23 cellular contexts compared by ENCODE assay signal in the genomic region with DNA sequence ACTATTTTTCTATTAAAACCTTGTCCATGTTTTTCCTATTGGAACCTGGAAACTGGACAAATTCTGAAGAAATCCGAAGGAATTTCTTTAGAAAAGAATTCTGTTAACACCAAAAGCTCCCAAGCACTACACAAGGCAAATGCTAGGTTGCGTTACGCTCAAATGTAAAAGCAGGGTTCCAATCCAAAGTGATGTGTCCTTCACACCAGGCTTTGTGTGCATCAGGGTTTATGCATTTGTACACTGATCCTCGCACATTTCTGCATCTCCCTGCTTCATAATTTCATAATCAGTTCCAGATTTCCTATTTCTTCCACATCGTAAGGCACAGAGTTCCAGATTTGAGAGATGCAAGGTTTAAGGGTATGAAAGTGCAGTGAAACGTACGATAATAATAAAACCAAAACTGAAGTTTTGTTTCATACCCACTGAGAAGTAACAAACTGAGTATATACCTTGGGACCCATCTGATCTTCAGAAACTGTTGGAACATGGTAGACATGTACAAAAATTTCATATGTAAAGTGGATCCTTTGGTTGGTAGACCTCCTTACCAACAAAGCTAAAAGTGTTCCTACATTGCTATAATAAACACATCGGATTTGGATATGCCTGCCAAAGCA.
DNase-seq lines count a peak whose midpoint lies in the region; ATAC-seq and TF ChIP-seq lines count a peak whose summit lies in the region.
"Had no signal": no experiment of that assay in that cellular context is flagged by ENCODE, and none has a peak within 500 bp of the region (broad histone marks: within the 10 kb centered on the region; RNA-seq: fewer than 3 reads in every experiment).

No MANE protein-coding gene starts in this region.

- POLR2A ChIA-PET in PC-3 (lab: Charles Lee; ENCODE audit: unreplicated experiment): no interaction called here

- TF ChIP-seq CTCF in PC-3 (conservative IDR thresholded peaks at IDR 0.05; ENCODE audit: low read depth, low read length) (no peak), uterus (IDR thresholded peaks at IDR 0.05) (no peak), testis (IDR thresholded peaks at IDR 0.05) (no peak)

- H3K36me3 ChIP-seq in PC-3 (ENCODE audit: low read depth, low read length) (no peaks in the 10 kb centered on the region), trophoblast cell (ENCODE audit: control insufficient read depth in 1 of 2, insufficient read depth in 2 of 2, low read length in 2 of 2) (no peaks in the 10 kb centered on the region), uterus (no peaks in the 10 kb centered on the region), testis (ENCODE audit: low read depth, missing control alignments) (no peaks in the 10 kb centered on the region)

- intact Hi-C loops in PC-3 (cut with micrococcal nuclease): no loop called here
- intact Hi-C loops in uterus (cut with DNase I; ENCODE audit: low total_unique reads): no loop called here
- intact Hi-C loops in testis (cut with DNase I; ENCODE audit: low total_unique reads): no loop called here

- no TSS peak for BruUV-seq in PC-3 (replicated peaks; lab: Mats Ljungman, UMichigan)

- H2AFZ ChIP-seq in PC-3 (ENCODE audit: low read length) (no peak overlapping the region), trophoblast cell (ENCODE audit: insufficient read depth, low read length, poor library complexity) (no peak overlapping the region)

- no peaks in the 10 kb centered on the region for H3K79me2 ChIP-seq in PC-3 (ENCODE audit: low read length)
- peaks cover 1% of the 10 kb centered on the region for H3K79me2 ChIP-seq in trophoblast cell (ENCODE audit: control insufficient read depth, insufficient read depth, low read length, poor library complexity)

- no peak overlapping the region for H3K18ac ChIP-seq in trophoblast cell (ENCODE audit: low read length)

- H3K4me3 ChIP-seq in PC-3 (ENCODE audit: low read length) (no peak overlapping the region), trophoblast cell (ENCODE audit: low read depth, low read length) (no peak overlapping the region), uterus (no peak overlapping the region), testis (no peak overlapping the region)
- H3K4me3 ChIP-seq: dorsolateral prefrontal cortex, mucosa of descending colon had no signal

- no CpG with 5 or more reads among the region's 8 CpGs for WGBS in trophoblast cell (ENCODE audit: extremely low coverage, insufficient coverage, insufficient read length)
- 64 to 66% methylated on average over 8 of the region's 8 CpGs for WGBS in testis, 2 donors

- no peak for TF ChIP-seq POLR2A in uterus (IDR thresholded peaks at IDR 0.05)
- TF ChIP-seq POLR2A in testis (IDR thresholded peaks at IDR 0.05): no peak

- H3K4me1 ChIP-seq in PC-3 (ENCODE audit: insufficient read depth, low read length) (peaks cover 51% of the 10 kb centered on the region), trophoblast cell (ENCODE audit: control insufficient read depth in 1 of 2, insufficient read depth in 2 of 2, low read length in 2 of 2) (peaks cover 17 to 28% of the 10 kb centered on the region in 2 experiments), uterus (no peaks in the 10 kb centered on the region), testis (peaks cover 3% of the 10 kb centered on the region)

- no peak overlapping the region for H4K12ac ChIP-seq in trophoblast cell (ENCODE audit: low read depth, low read length)

- H4K91ac ChIP-seq in trophoblast cell (ENCODE audit: low read depth, low read length): no peak overlapping the region

- CTCF ChIA-PET in PC-3 (lab: Charles Lee): no interaction called here

- H4K20me1 ChIP-seq in PC-3 (ENCODE audit: low read length): no peaks in the 10 kb centered on the region

- no peak overlapping the region for H2BK5ac ChIP-seq in trophoblast cell (ENCODE audit: low read depth, low read length, poor library complexity)

- H3K4ac ChIP-seq in trophoblast cell (ENCODE audit: low read depth, low read length): no peak overlapping the region

- H3K9me2 ChIP-seq in PC-3 (replicated peaks; ENCODE audit: low read length): no peaks in the 10 kb centered on the region

- H3K27me3 ChIP-seq in PC-3 (ENCODE audit: low read length) (no peaks in the 10 kb centered on the region), trophoblast cell (ENCODE audit: insufficient read depth, low read length) (no peaks in the 10 kb centered on the region), uterus (no peaks in the 10 kb centered on the region), testis (no peaks in the 10 kb centered on the region)
- H3K27me3 ChIP-seq: dorsolateral prefrontal cortex had no signal

- DNase-seq in PC-3 (no peak), trophoblast cell (no peak), cerebellar cortex (ENCODE audit: low spot score) (no peak), uterus (no peak), testis (no peak)
- DNase-seq: activated B cell treated with CpG ODN at 0.5 μM for 24 hours; activated CD4-positive, alpha-beta T cell treated with anti-CD3 and anti-CD28 coated beads, Interleukin-2, amount 50 U/mL, for 1 hour; activated CD8-positive, alpha-beta memory T cell treated with anti-CD3 and anti-CD28 coated beads, Interleukin-2, amount 10 ng/mL, durations not matched to agents 7 days and 5 days; activated naive CD4-positive, alpha-beta T cell; activated T-cell treated with anti-CD3 and anti-CD28 coated beads, Interleukin-2, amount 50 U/mL, for 48 hours; DND-41; dorsolateral prefrontal cortex; kidney; mucosa of descending colon; NCI-H510A treated with DMSO at 0.1 percent for 48 hours; SHP77 treated with DMSO at 0.1 percent for 48 hours; stimulated activated CD4-positive, alpha-beta T cell treated with anti-CD3 and anti-CD28 coated beads, Interleukin-15, amount 100 ng/mL, for 24 hours; stimulated activated naive B cell treated with anti-CD40 and anti-IgM and Interleukin-4, amounts not matched to agents 10 μg/mL and 1 μg/mL and 100 μg/mL, for 72 hours; SW 1271; T1000 had no signal

- H3K4me2 ChIP-seq in PC-3 (ENCODE audit: low read length) (peak overlapping the region; percentile 70; the same call in 1 of the 2 replicates), trophoblast cell (ENCODE audit: low read length) (no peak overlapping the region)

- H3K14ac ChIP-seq in trophoblast cell (ENCODE audit: low read length): no peak overlapping the region

- H3K27ac ChIP-seq in PC-3 (ENCODE audit: low read length) (no peak overlapping the region), trophoblast cell (ENCODE audit: low read depth, low read length) (no peak overlapping the region), uterus (no peak overlapping the region), testis (no peak overlapping the region)
- H3K27ac ChIP-seq: dorsolateral prefrontal cortex had no signal

- no peak overlapping the region for H2BK120ac ChIP-seq in trophoblast cell (ENCODE audit: insufficient read depth, low read length, poor library complexity)

- peaks cover 19% of the 10 kb centered on the region for H3K79me1 ChIP-seq in trophoblast cell (ENCODE audit: low read length)

- H3K23ac ChIP-seq in trophoblast cell (ENCODE audit: low read length): no peak overlapping the region

- H2AK5ac ChIP-seq in trophoblast cell (ENCODE audit: low read length): no peak overlapping the region

- no peak overlapping the region for H4K8ac ChIP-seq in trophoblast cell (ENCODE audit: low read depth, low read length)

- ATAC-seq in GM18870 (IDR thresholded peaks at IDR 0.05; ENCODE audit: unreplicated experiment): peak; percentile 48
- peak; percentile 61 for ATAC-seq in HG02852 (IDR thresholded peaks at IDR 0.05; ENCODE audit: unreplicated experiment)
- ATAC-seq in PC-3: no peak
- ATAC-seq: activated CD8-positive, alpha-beta memory T cell treated with anti-CD3 and anti-CD28 coated beads, Interleukin-2, amount 10 ng/mL, durations not matched to agents 7 days and 5 days; mucosa of descending colon; natural killer cell treated with Interleukin-12 subunit alpha and Interleukin-12 subunit beta and Interleukin-15 and Interleukin-18, amount 100 ng/mL, for 72 hours had no signal

- peak overlapping the region; percentile 9 for H2BK12ac ChIP-seq in trophoblast cell (ENCODE audit: low read length)

- H3K9ac ChIP-seq in PC-3 (ENCODE audit: low read length) (no peak overlapping the region), trophoblast cell (ENCODE audit: low read length) (no peak overlapping the region)

- H3K9me3 ChIP-seq in PC-3 (ENCODE audit: low read length) (no peaks in the 10 kb centered on the region), trophoblast cell (ENCODE audit: insufficient read depth, low read depth, low read length) (no peaks in the 10 kb centered on the region), uterus (no peaks in the 10 kb centered on the region), testis (no peaks in the 10 kb centered on the region)
- H3K9me3 ChIP-seq: mucosa of descending colon had no signal

- no peaks in the 10 kb centered on the region for H3F3A ChIP-seq in PC-3 (ENCODE audit: low read length, unreplicated experiment)
